ENCODE assay signal across 8 cellular contexts in the genomic region with DNA sequence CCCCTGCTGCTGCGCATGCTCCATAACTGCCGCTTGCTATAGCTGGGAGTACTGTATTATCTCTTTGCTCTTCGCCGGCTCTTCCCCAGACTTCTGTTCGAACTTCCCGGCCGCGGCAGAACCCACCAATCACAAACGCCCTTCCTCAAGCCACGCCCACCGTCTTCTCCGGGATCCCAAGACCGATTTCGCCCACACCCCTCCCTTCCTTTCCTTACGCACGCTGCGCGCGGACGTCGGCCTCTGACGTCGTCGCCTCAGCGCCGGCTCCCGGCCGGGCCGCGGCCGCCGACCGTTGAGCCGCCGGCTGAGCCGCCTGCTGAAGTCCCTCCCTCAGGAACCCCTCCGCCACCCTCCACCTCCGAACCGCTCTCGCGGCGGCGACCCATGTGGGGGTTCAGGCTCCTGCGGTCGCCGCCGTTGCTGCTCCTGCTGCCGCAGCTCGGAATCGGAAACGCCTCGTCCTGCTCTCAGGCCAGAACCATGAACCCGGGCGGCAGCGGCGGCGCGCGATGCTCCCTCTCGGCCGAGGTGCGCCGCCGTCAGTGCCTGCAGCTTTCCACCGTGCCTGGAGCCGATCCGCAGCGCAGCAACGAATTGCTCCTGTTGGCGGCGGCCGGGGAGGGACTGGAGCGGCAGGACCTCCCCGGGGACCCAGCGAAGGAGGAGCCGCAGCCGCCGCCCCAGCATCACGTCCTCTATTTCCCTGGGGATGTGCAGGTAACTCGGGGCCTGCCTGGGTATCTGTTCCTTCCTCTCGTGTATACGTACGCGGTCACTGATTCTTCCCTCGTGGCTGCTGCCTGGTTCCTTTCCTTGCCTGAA. TPM values are rescaled to one million over a fixed set of nuclear protein-coding genes. Genes with fewer than 3 reads are reported as not detected.
DNase-seq lines count a peak whose midpoint lies in the region; TF ChIP-seq lines count a peak whose summit lies in the region.

C2orf69 (plus strand) TSS at position 242 of the 825 bp plus-strand sequence; CDS start at position 388, 146 bp downstream.

- H3K9ac ChIP-seq in SK-N-SH = peak within 1 kb of the TSS; percentile 87

- TF ChIP-seq CTCF in HFFc6 (IDR thresholded peaks at IDR 0.05) (no peak), NB4 (IDR thresholded peaks at IDR 0.05; ENCODE audit: low read depth, low read length) (no peak), SK-N-SH (IDR thresholded peaks at IDR 0.05) (no peak), suprapubic skin (IDR thresholded peaks at IDR 0.05) (no peak)

- H3K4me3 ChIP-seq in NB4 (ENCODE audit: low read depth, low read length) (peak within 1 kb of the TSS; percentile 97), SK-N-SH (ENCODE audit: low read depth in 2 of 2, low read length in 1 of 2) (peak within 1 kb of the TSS; percentile 94 to 97), suprapubic skin (peak within 1 kb of the TSS; percentile 89)

- peaks cover 3 to 4% of the 10 kb centered on the region in 2 experiments; a peak in 3 of 4 replicates for H3K4me1 ChIP-seq in SK-N-SH (ENCODE audit: control insufficient read depth in 1 of 2, insufficient read depth in 2 of 2, low read depth in 1 of 2, low read length in 1 of 2)
- H3K4me1 ChIP-seq in suprapubic skin = peaks cover 25% of the 10 kb centered on the region

- H3K9me3 ChIP-seq in SK-N-SH (no peaks in the 10 kb centered on the region), suprapubic skin (no peaks in the 10 kb centered on the region)

- H3K27me3 Mint-ChIP-seq in HFFc6 (ENCODE audit: insufficient read depth) = peaks cover 2% of the 10 kb centered on the region; the same call in 1 of the 2 replicates

- H3K4me2 ChIP-seq in SK-N-SH = peak within 1 kb of the TSS; percentile 89

- peak within 1 kb of the TSS; percentile 88 to 94 for H3K27ac ChIP-seq in SK-N-SH (ENCODE audit: low read depth in 2 of 2, low read length in 1 of 2)
- H3K27ac ChIP-seq in suprapubic skin = peak within 1 kb of the TSS; percentile 93

- peak within 1 kb of the TSS; percentile 99 for H3K4me3 Mint-ChIP-seq in HFFc6

- peaks cover 44% of the 10 kb centered on the region for H3K79me2 ChIP-seq in SK-N-SH (ENCODE audit: insufficient read depth)

- H3K36me3 Mint-ChIP-seq in HFFc6 (ENCODE audit: low read depth) = peaks cover 22% of the 10 kb centered on the region

- CTCF ChIA-PET in SK-N-SH (lab: Yijun Ruan, JAX) = interaction anchor here (1.0 kb wide), 1 partner anchor 11 kb away, joined by 3 read pairs; no protein-coding TSS in a partner anchor

- DNase-seq in GM04503 (ENCODE audit: low read depth) (peak; percentile 74), HFFc6 (peak; percentile 96), NB4 (ENCODE audit: low read depth) (peak; percentile 100), SK-N-SH (peak; percentile 95), globus pallidus (ENCODE audit: low spot score) (peak; percentile 96), nucleus accumbens (lab: John Stamatoyannopoulos, UW) (peak; percentile 62 to 98 (median 93)), suprapubic skin (ENCODE audit: low spot score in 2 of 2) (peak; percentile 97 to 98)
- DNase-seq in activated naive CD4-positive, alpha-beta T cell treated with anti-CD3 and anti-CD28 coated beads, Interleukin-2, amount 50 U/mL, for 16 hours = peak; percentile 88

- H3F3A ChIP-seq in SK-N-SH (replicated peaks; ENCODE audit: insufficient read depth) = peaks cover 9% of the 10 kb centered on the region

- peak in 1 of 2 experiments; percentile 31; a peak in 2 of 4 replicates for TF ChIP-seq EP300 in SK-N-SH (IDR thresholded peaks at IDR 0.05; ENCODE audit: borderline replicate concordance in 1 of 2, low read depth in 1 of 2, low read length in 1 of 2)
- TF ChIP-seq EP300 in suprapubic skin (IDR thresholded peaks at IDR 0.05) = no peak

- H3K27me3 ChIP-seq in SK-N-SH (ENCODE audit: insufficient read depth) = no peaks in the 10 kb centered on the region
- H3K27me3 ChIP-seq in suprapubic skin = no peaks in the 10 kb centered on the region

- H3K9me2 ChIP-seq in SK-N-SH = no peaks in the 10 kb centered on the region

- peaks cover 30% of the 10 kb centered on the region for H3K4me1 Mint-ChIP-seq in HFFc6 (ENCODE audit: low read depth)

- H4K20me1 ChIP-seq in SK-N-SH (ENCODE audit: insufficient read depth) = peaks cover 16% of the 10 kb centered on the region

- H2AFZ ChIP-seq in SK-N-SH (ENCODE audit: low read depth) = peak within 1 kb of the TSS; percentile 97

- H3K36me3 ChIP-seq in SK-N-SH (replicated peaks in 1 of 2; ENCODE audit: control insufficient read depth in 1 of 2, insufficient read depth in 2 of 2, low read length in 1 of 2) (peaks cover 0 to 15% of the 10 kb centered on the region in 2 experiments), suprapubic skin (peaks cover 2% of the 10 kb centered on the region)

- 2% methylated on average over 38 of the region's 85 CpGs for WGBS in SK-N-SH (ENCODE audit: low lambda C conversion rate)
- 0% methylated on average over 47 of the region's 85 CpGs for WGBS in suprapubic skin

- TF ChIP-seq POLR2A in NB4 (IDR thresholded peaks at IDR 0.05; ENCODE audit: extremely low read depth, insufficient read length) (peak; percentile 75), suprapubic skin (IDR thresholded peaks at IDR 0.05) (peak; percentile 17 to 74)

- H3K9me3 Mint-ChIP-seq in HFFc6 = peaks cover 5% of the 10 kb centered on the region; the same call in 1 of the 2 replicates

- POLR2A ChIA-PET in SK-N-SH (lab: Yijun Ruan, JAX) = no interaction called here

- TF ChIP-seq RAD21 in SK-N-SH (IDR thresholded peaks at IDR 0.05; ENCODE audit: low read length) = no peak

- peak within 1 kb of the TSS; percentile 97 for H3K27ac Mint-ChIP-seq in HFFc6

TF ChIP-seq in SK-N-SH, 30 proteins besides CTCF, POLR2A, EP300 and RAD21 (continues in another document):
- peak; percentile 58 for TF ChIP-seq TAF1 (IDR thresholded peaks at IDR 0.05; ENCODE audit: borderline replicate concordance, low read depth, low read length)
- TF ChIP-seq TCF12 (IDR thresholded peaks at IDR 0.05) = no peak
- TF ChIP-seq RXRA (IDR thresholded peaks at IDR 0.05; ENCODE audit: borderline replicate concordance, low read depth) = no peak
- TF ChIP-seq FOXJ3 (CRISPR knock-in tag; IDR thresholded peaks at IDR 0.05) = peak; percentile 48; the same call in 1 of the 2 replicates
- no peak for TF ChIP-seq ELF1 (IDR thresholded peaks at IDR 0.05)
- TF ChIP-seq MXI1 (IDR thresholded peaks at IDR 0.05; ENCODE audit: low read depth, low read length) = peak; percentile 89
- TF ChIP-seq RFX5 (IDR thresholded peaks at IDR 0.05; ENCODE audit: low read length) = 0 out of 2 replicates have a peak, but pooled peaks have one; percentile 24
- TF ChIP-seq USF2 (IDR thresholded peaks at IDR 0.05; ENCODE audit: borderline replicate concordance, low read depth, low read length) = no peak
- TF ChIP-seq YY1 (IDR thresholded peaks at IDR 0.05; ENCODE audit: low read depth) = peak; percentile 2; the same call in 1 of the 2 replicates
- no peak for TF ChIP-seq EZH2phosphoT487 (IDR thresholded peaks at IDR 0.05; ENCODE audit: borderline replicate concordance, low read depth)
- TF ChIP-seq TEAD4 (IDR thresholded peaks at IDR 0.05; ENCODE audit: borderline replicate concordance, insufficient read depth) = 0 out of 2 replicates have a peak, but pooled peaks have one; percentile 13
- no peak for TF ChIP-seq SMC3 (IDR thresholded peaks at IDR 0.05; ENCODE audit: low read depth, low read length)
- TF ChIP-seq GATA2 (CRISPR knock-in tag; IDR thresholded peaks at IDR 0.05) = no peak
- TF ChIP-seq MAX (IDR thresholded peaks at IDR 0.05; ENCODE audit: low read depth) = peak; percentile 74
- TF ChIP-seq RCOR1 (IDR thresholded peaks at IDR 0.05; ENCODE audit: low read length) = no peak
- no peak for TF ChIP-seq FOSL2 (IDR thresholded peaks at IDR 0.05; ENCODE audit: borderline replicate concordance, low read depth)
- peak; percentile 33; the same call in 1 of the 2 replicates for TF ChIP-seq PBX3 (IDR thresholded peaks at IDR 0.05)

RNA-seq across cellular contexts. Expression of gene C2orf69, which starts in this region (rescaled TPM):
- 10 to 100 TPM; 11.8 to 15.2 (median 14.4) TPM for total RNA-seq in HFFc6 (2021; fragmentation: NEBNext Ultra II Directional; extraction: Animal tissue kit (Norgen Biotek cat#: 25700))
- polyA plus RNA-seq in SK-N-SH (2012; rRNA removed) = 1.8 and 2.2 TPM in 2 replicates
- 3.0 and 3.5 TPM in 2 replicates for polyA plus RNA-seq in SK-N-SH (2012; cell fraction: cytosol; rRNA removed)
- polyA plus RNA-seq in SK-N-SH (2012; cell fraction: nucleus; rRNA removed) = 1.2 and 1.3 TPM in 2 replicates
- 10 to 100 TPM; 10.9 to 15.5 (median 11.7) TPM for total RNA-seq in suprapubic skin

Comparison
In these comparisons a context has a peak if more than half of its experiments do, and no peak if none do; other contexts are left out.
1. Peak in every context shown above with its lines: DNase-seq, H3K4me3 ChIP-seq and H3K27ac ChIP-seq.